In genomic region chr7:151824285-151824950, GRCh38 we compare ENCODE assay signal across 15 cellular contexts. TPM values are rescaled to one million over a fixed set of nuclear protein-coding genes. Genes with fewer than 3 reads are reported as not detected.
A peak's percentile ranks its signal among the peaks of the same experiment; 100 is the strongest.
DNase-seq lines count a peak whose midpoint lies in the region; ATAC-seq and TF ChIP-seq lines count a peak whose summit lies in the region.
"Had no signal": no experiment of that assay in that cellular context is flagged by ENCODE, and none has a peak within 500 bp of the region (broad histone marks: within the 10 kb centered on the region; RNA-seq: fewer than 3 reads in every experiment).

No MANE protein-coding gene starts in this region.

- H2BK120ac ChIP-seq in mesenchymal stem cell (ENCODE audit: low read depth, low read length): no peak overlapping the region

- no peak overlapping the region for H3K18ac ChIP-seq in mesenchymal stem cell (ENCODE audit: low read depth in 1 of 2, low read length in 2 of 2)

- H3K4me3 ChIP-seq in Peyer's patch (peak overlapping the region in 1 of 4 donors; percentile 22), mesenchymal stem cell (ENCODE audit: insufficient read depth in 1 of 2, low read depth in 1 of 2, low read length in 2 of 2) (peak overlapping the region in 1 of 2 experiments; percentile 62)
- H3K4me3 ChIP-seq: gastrocnemius medialis had no signal

- 64% methylated on average over 17 of the region's 17 CpGs for WGBS in mesenchymal stem cell

- no peaks in the 10 kb centered on the region for H3K36me3 Mint-ChIP-seq in stimulated activated effector memory CD8-positive, alpha-beta T cell treated with anti-CD3 and anti-CD28 coated beads, Interleukin-12 subunit alpha, Interleukin-12 subunit beta, amount 100 ng/mL, for 72 hours

- no peaks in the 10 kb centered on the region for H3K9me3 Mint-ChIP-seq in stimulated activated effector memory CD8-positive, alpha-beta T cell treated with anti-CD3 and anti-CD28 coated beads, Interleukin-12 subunit alpha, Interleukin-12 subunit beta, amount 100 ng/mL, for 72 hours
- H3K9me3 Mint-ChIP-seq: stimulated activated naive CD8-positive, alpha-beta T cell treated with anti-CD3 and anti-CD28 coated beads, Interleukin-15, Interleukin-2, amounts not matched to agents 100 ng/mL and 50 ng/mL, for 24 hours had no signal

- no peak overlapping the region for H3K14ac ChIP-seq in mesenchymal stem cell (ENCODE audit: low read length in 2 of 2)

- H3K27me3 ChIP-seq in Peyer's patch (no peaks in the 10 kb centered on the region), mesenchymal stem cell (ENCODE audit: control insufficient read depth in 1 of 2, insufficient read depth in 1 of 2, low read length in 2 of 2) (peaks cover 31 to 44% of the 10 kb centered on the region in 2 experiments)
- H3K27me3 ChIP-seq: gastrocnemius medialis, neutrophil had no signal

- peaks cover 21% of the 10 kb centered on the region for H3K4me1 Mint-ChIP-seq in stimulated activated effector memory CD8-positive, alpha-beta T cell treated with anti-CD3 and anti-CD28 coated beads, Interleukin-12 subunit alpha, Interleukin-12 subunit beta, amount 100 ng/mL, for 72 hours

- H2BK12ac ChIP-seq in mesenchymal stem cell (ENCODE audit: low read length in 2 of 2): no peak overlapping the region

- no peaks in the 10 kb centered on the region for H3K36me3 ChIP-seq in Peyer's patch
- no peaks in the 10 kb centered on the region for H3K36me3 ChIP-seq in mesenchymal stem cell (ENCODE audit: control insufficient read depth in 1 of 2, insufficient read depth in 2 of 2, low read depth in 1 of 2, low read length in 2 of 2)
- H3K36me3 ChIP-seq: gastrocnemius medialis, neutrophil had no signal

- no peak overlapping the region for H4K91ac ChIP-seq in mesenchymal stem cell (ENCODE audit: low read length)

- TF ChIP-seq POLR2A in Peyer's patch (IDR thresholded peaks at IDR 0.05): no peak

- no peak overlapping the region for H3K4me2 ChIP-seq in mesenchymal stem cell (ENCODE audit: low read length, poor library complexity, severe bottlenecking)

- no peak overlapping the region for H3K4ac ChIP-seq in mesenchymal stem cell (ENCODE audit: low read depth in 1 of 2, low read length in 2 of 2)

- H2AK5ac ChIP-seq in mesenchymal stem cell (ENCODE audit: low read length, severe bottlenecking): no peak overlapping the region

- TF ChIP-seq CTCF in Peyer's patch (IDR thresholded peaks at IDR 0.05): no peak

- H4K8ac ChIP-seq in mesenchymal stem cell (ENCODE audit: low read length): no peak overlapping the region

- no peak overlapping the region for H2BK15ac ChIP-seq in mesenchymal stem cell (ENCODE audit: low read depth, poor library complexity, severe bottlenecking)

- H2BK5ac ChIP-seq in mesenchymal stem cell (ENCODE audit: low read depth, low read length, poor library complexity, severe bottlenecking): no peak overlapping the region

- H3K9me3 ChIP-seq in Peyer's patch (no peaks in the 10 kb centered on the region), mesenchymal stem cell (ENCODE audit: control insufficient read depth, low read length) (no peaks in the 10 kb centered on the region)
- H3K9me3 ChIP-seq: gastrocnemius medialis, neutrophil had no signal

- peak in 1 of 3 donors; percentile 48 for DNase-seq in Peyer's patch
- DNase-seq in dermis blood vessel endothelial cell: peak; percentile 4
- no peak for DNase-seq in mesenchymal stem cell
- no peak for DNase-seq in stimulated activated effector memory CD8-positive, alpha-beta T cell treated with anti-CD3 and anti-CD28 coated beads, Interleukin-12 subunit alpha, Interleukin-12 subunit beta, amount 100 ng/mL, for 72 hours (ENCODE audit: low spot score in 2 of 2)
- no peak for DNase-seq in NCI-H748 treated with DMSO at 0.1 percent for 48 hours (lab: John Stamatoyannopoulos, UW)
- no peak for DNase-seq in HK-2 (ENCODE audit: unreplicated experiment)
- DNase-seq: activated naive CD4-positive, alpha-beta T cell treated with anti-CD3 and anti-CD28 coated beads, Interleukin-2, amount 50 U/mL, for 16 hours; activated T-cell treated with anti-CD3 and anti-CD28 coated beads for 4 hours; gastrocnemius medialis; MV-4-11; SHP77 had no signal

- no peak overlapping the region for H3K4me3 Mint-ChIP-seq in stimulated activated effector memory CD8-positive, alpha-beta T cell treated with anti-CD3 and anti-CD28 coated beads, Interleukin-12 subunit alpha, Interleukin-12 subunit beta, amount 100 ng/mL, for 72 hours
- H3K4me3 Mint-ChIP-seq: stimulated activated naive CD8-positive, alpha-beta T cell treated with anti-CD3 and anti-CD28 coated beads, Interleukin-15, Interleukin-2, amounts not matched to agents 100 ng/mL and 50 ng/mL, for 24 hours had no signal

- ATAC-seq in stimulated activated effector memory CD8-positive, alpha-beta T cell treated with anti-CD3 and anti-CD28 coated beads, Interleukin-12 subunit alpha, Interleukin-12 subunit beta, amount 100 ng/mL, for 72 hours: no peak
- no peak for ATAC-seq in HG03342 (IDR thresholded peaks at IDR 0.05; ENCODE audit: unreplicated experiment)
- ATAC-seq: gastrocnemius medialis, HCT116 had no signal

- peak overlapping the region in 3 of 4 donors; percentile 44 to 87 (median 82) for H3K27ac ChIP-seq in Peyer's patch
- no peak overlapping the region for H3K27ac ChIP-seq in mesenchymal stem cell (ENCODE audit: low read length, poor library complexity, severe bottlenecking)
- H3K27ac ChIP-seq: neutrophil had no signal

- peak overlapping the region; percentile 29 for H3K27ac Mint-ChIP-seq in stimulated activated effector memory CD8-positive, alpha-beta T cell treated with anti-CD3 and anti-CD28 coated beads, Interleukin-12 subunit alpha, Interleukin-12 subunit beta, amount 100 ng/mL, for 72 hours
- H3K27ac Mint-ChIP-seq: stimulated activated naive CD8-positive, alpha-beta T cell treated with anti-CD3 and anti-CD28 coated beads, Interleukin-15, Interleukin-2, amounts not matched to agents 100 ng/mL and 50 ng/mL, for 24 hours had no signal

- no peak overlapping the region for H2AFZ ChIP-seq in mesenchymal stem cell (ENCODE audit: low read depth, low read length)

- no peak overlapping the region for H3K23ac ChIP-seq in mesenchymal stem cell (ENCODE audit: low read length in 2 of 2)

- H3K79me1 ChIP-seq in mesenchymal stem cell (replicated peaks; ENCODE audit: low read length, poor library complexity, severe bottlenecking): no peaks in the 10 kb centered on the region

- peaks cover 0 to 42% (median 2%) of the 10 kb centered on the region in 4 donors for H3K4me1 ChIP-seq in Peyer's patch
- no peaks in the 10 kb centered on the region for H3K4me1 ChIP-seq in mesenchymal stem cell (ENCODE audit: control insufficient read depth, insufficient read depth, low read depth, low read length)
- H3K4me1 ChIP-seq: gastrocnemius medialis had no signal

- H3K9ac ChIP-seq in mesenchymal stem cell (ENCODE audit: low read length): peak overlapping the region; percentile 46

RNA-seq across cellular contexts. Expression of gene PRKAG2, which starts 52.5 kb away (rescaled TPM):
- total RNA-seq in Peyer's patch: 10 to 100 TPM; 38.8 to 94.4 (median 73.2) TPM
- total RNA-seq in dermis blood vessel endothelial cell: 16.8 and 21.4 TPM in 2 replicates
- 18.0 TPM for polyA plus RNA-seq in mesenchymal stem cell (2013, experiment 1 of 2)
- polyA plus RNA-seq in mesenchymal stem cell (2013, experiment 2 of 2): 18.8 TPM
